13 cellular contexts compared by ENCODE assay signal in the genomic region with DNA sequence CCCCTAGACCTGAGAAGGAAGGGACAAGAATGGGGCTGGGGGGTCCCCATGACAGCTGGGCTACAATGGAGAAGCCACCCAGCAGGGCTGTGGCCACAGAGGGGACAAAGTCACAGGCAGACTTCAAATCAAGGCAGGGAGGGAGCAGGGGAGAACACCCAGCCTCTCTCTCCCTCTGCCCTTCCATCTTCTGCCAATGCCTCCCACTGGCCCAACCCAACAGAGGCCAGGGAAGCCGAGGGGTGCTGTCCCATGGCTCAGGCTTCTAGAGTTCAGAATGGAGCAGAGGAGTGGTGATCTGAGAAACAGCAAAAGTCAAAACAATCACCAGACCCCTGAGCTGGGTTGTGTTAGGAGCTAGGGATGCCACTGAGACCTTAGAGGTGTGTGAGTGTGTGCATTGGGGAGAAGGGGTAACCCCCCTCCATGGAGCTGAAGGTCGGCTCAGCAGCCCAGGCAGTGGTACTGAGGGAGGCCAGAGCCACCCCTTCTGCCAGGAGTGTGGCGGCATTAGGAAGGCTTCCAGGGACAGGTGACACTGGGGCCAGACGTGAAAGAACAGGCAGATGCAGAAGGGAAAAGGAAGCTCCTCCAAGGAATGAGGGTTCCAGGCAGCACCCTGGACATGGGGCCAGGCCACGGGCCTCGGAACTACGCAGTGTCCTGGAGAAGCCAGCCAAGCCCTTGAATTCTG. TPM values are rescaled to one million over a fixed set of nuclear protein-coding genes. Genes with fewer than 3 reads are reported as not detected.
A peak's percentile ranks its signal among the peaks of the same experiment; 100 is the strongest.
DNase-seq lines count a peak whose midpoint lies in the region; ATAC-seq and TF ChIP-seq lines count a peak whose summit lies in the region.
"Had no signal": no experiment of that assay in that cellular context is flagged by ENCODE, and none has a peak within 500 bp of the region (broad histone marks: within the 10 kb centered on the region; RNA-seq: fewer than 3 reads in every experiment).

No MANE protein-coding gene starts in this region.

- H3K4me1 ChIP-seq in HEK293 (ENCODE audit: control insufficient read depth, insufficient read depth, low read length) = peaks cover 27% of the 10 kb centered on the region
- H3K4me1 ChIP-seq: A549 had no signal

- no peaks in the 10 kb centered on the region for H3K9me3 Mint-ChIP-seq in chondrocyte (ENCODE audit: low read depth)
- no peaks in the 10 kb centered on the region for H3K9me3 Mint-ChIP-seq in stimulated activated effector memory CD8-positive, alpha-beta T cell treated with anti-CD3 and anti-CD28 coated beads, Interleukin-12 subunit alpha, Interleukin-12 subunit beta, amount 100 ng/mL, for 72 hours
- H3K9me3 Mint-ChIP-seq in WTC11 = no peaks in the 10 kb centered on the region
- H3K9me3 Mint-ChIP-seq: CD4-positive, CD25-positive, alpha-beta regulatory T cell had no signal

- ATAC-seq in left ventricle myocardium superior = peak; percentile 13
- peak; percentile 14 for ATAC-seq in stimulated activated effector memory CD8-positive, alpha-beta T cell treated with anti-CD3 and anti-CD28 coated beads, Interleukin-12 subunit alpha, Interleukin-12 subunit beta, amount 100 ng/mL, for 72 hours
- no peak for ATAC-seq in WTC11
- no peak for ATAC-seq in HG03460 (IDR thresholded peaks at IDR 0.05; ENCODE audit: unreplicated experiment)
- ATAC-seq: A549 had no signal

- POLR2A ChIA-PET in HEK293 (lab: Yijun Ruan, JAX) = no interaction called here
- POLR2A ChIA-PET in WTC11 (lab: Charles Lee) = no interaction called here

- H3K27me3 Mint-ChIP-seq in chondrocyte (ENCODE audit: low read depth) = peaks cover 62% of the 10 kb centered on the region
- no peaks in the 10 kb centered on the region for H3K27me3 Mint-ChIP-seq in WTC11 (ENCODE audit: low read depth)

- no peak overlapping the region for H3K4me3 ChIP-seq in HEK293 (ENCODE audit: low read depth, low read length)
- H3K4me3 ChIP-seq: A549, GM23248 had no signal

- H3K27ac Mint-ChIP-seq in chondrocyte (ENCODE audit: unreplicated experiment) (no peak overlapping the region), WTC11 (no peak overlapping the region; the same call in 1 of the 2 replicates)
- no peak overlapping the region for H3K27ac Mint-ChIP-seq in stimulated activated effector memory CD8-positive, alpha-beta T cell treated with anti-CD3 and anti-CD28 coated beads, Interleukin-12 subunit alpha, Interleukin-12 subunit beta, amount 100 ng/mL, for 72 hours
- H3K27ac Mint-ChIP-seq: IgD-negative memory B cell had no signal

- CTCF ChIA-PET in HEK293 (lab: Yijun Ruan, JAX) = interaction anchor here (0.6 to 2.3 kb wide), 4 partner anchors 31 to 805 kb away, joined by 3 to 7 read pairs (median 3); no protein-coding TSS in a partner anchor
- CTCF ChIA-PET in WTC11 (lab: Charles Lee) = interaction anchor here (1.1 to 2.7 kb wide), 4 partner anchors 31 to 242 kb away, joined by 4 to 11 read pairs (median 4); no protein-coding TSS in a partner anchor

- DNase-seq in left ventricle myocardium superior (no peak), cardiac septum (ENCODE audit: low spot score) (no peak), chondrocyte (ENCODE audit: low spot score) (peak; percentile 40), WTC11 (ENCODE audit: low spot score) (no peak)
- DNase-seq in stimulated activated effector memory CD8-positive, alpha-beta T cell treated with anti-CD3 and anti-CD28 coated beads, Interleukin-12 subunit alpha, Interleukin-12 subunit beta, amount 100 ng/mL, for 72 hours (ENCODE audit: low spot score in 2 of 2) = no peak
- DNase-seq: CD4-positive, CD25-positive, alpha-beta regulatory T cell; EL; GM23248 had no signal

- TF ChIP-seq CTCF in HEK293 (tag by site-specific recombination; IDR thresholded peaks at IDR 0.05) (no peak), chondrocyte (IDR thresholded peaks at IDR 0.05) (no peak), WTC11 (IDR thresholded peaks at IDR 0.05) (no peak)

- no peaks in the 10 kb centered on the region for H3K36me3 ChIP-seq in HEK293 (ENCODE audit: control insufficient read depth in 2 of 2, insufficient read depth in 1 of 2, low read length in 2 of 2)

- H3K4me1 Mint-ChIP-seq in chondrocyte (ENCODE audit: low read depth) = no peaks in the 10 kb centered on the region
- no peaks in the 10 kb centered on the region for H3K4me1 Mint-ChIP-seq in stimulated activated effector memory CD8-positive, alpha-beta T cell treated with anti-CD3 and anti-CD28 coated beads, Interleukin-12 subunit alpha, Interleukin-12 subunit beta, amount 100 ng/mL, for 72 hours
- H3K4me1 Mint-ChIP-seq in WTC11 = no peaks in the 10 kb centered on the region
- H3K4me1 Mint-ChIP-seq: CD4-positive, CD25-positive, alpha-beta regulatory T cell; IgD-negative memory B cell had no signal

- no peak overlapping the region for H3K4me3 Mint-ChIP-seq in chondrocyte (ENCODE audit: unreplicated experiment)
- no peak overlapping the region for H3K4me3 Mint-ChIP-seq in stimulated activated effector memory CD8-positive, alpha-beta T cell treated with anti-CD3 and anti-CD28 coated beads, Interleukin-12 subunit alpha, Interleukin-12 subunit beta, amount 100 ng/mL, for 72 hours
- no peak overlapping the region for H3K4me3 Mint-ChIP-seq in WTC11
- H3K4me3 Mint-ChIP-seq: CD4-positive, CD25-positive, alpha-beta regulatory T cell; IgD-negative memory B cell had no signal

- H3K36me3 Mint-ChIP-seq in chondrocyte (ENCODE audit: low read depth) (no peaks in the 10 kb centered on the region), WTC11 (no peaks in the 10 kb centered on the region)
- no peaks in the 10 kb centered on the region for H3K36me3 Mint-ChIP-seq in stimulated activated effector memory CD8-positive, alpha-beta T cell treated with anti-CD3 and anti-CD28 coated beads, Interleukin-12 subunit alpha, Interleukin-12 subunit beta, amount 100 ng/mL, for 72 hours
- H3K36me3 Mint-ChIP-seq: CD4-positive, CD25-positive, alpha-beta regulatory T cell had no signal

- intact Hi-C loops in left ventricle myocardium superior (cut with micrococcal nuclease) (no loop called here), cardiac septum (cut with DNase I) (no loop called here)

- H3K9me3 ChIP-seq in HEK293 (ENCODE audit: control insufficient read depth, insufficient read depth, low read depth, low read length) = no peaks in the 10 kb centered on the region
- H3K9me3 ChIP-seq: A549 had no signal

- peak overlapping the region; percentile 66; the same call in 1 of the 2 replicates for H3K27ac ChIP-seq in HEK293 (ENCODE audit: extremely low read depth, low read depth, low read length)
- H3K27ac ChIP-seq: A549, GM23248 had no signal

TF ChIP-seq in HEK293, 187 proteins besides CTCF, POLR2A, EP300 and RAD21 (continues in another document):
- peak; percentile 91 for TF ChIP-seq PRDM10 (tag by site-specific recombination; IDR thresholded peaks at IDR 0.05)

TF ChIP-seq in WTC11, 78 proteins besides CTCF, POLR2A, EP300 and RAD21:
- TF ChIP-seq, protein P1, sequence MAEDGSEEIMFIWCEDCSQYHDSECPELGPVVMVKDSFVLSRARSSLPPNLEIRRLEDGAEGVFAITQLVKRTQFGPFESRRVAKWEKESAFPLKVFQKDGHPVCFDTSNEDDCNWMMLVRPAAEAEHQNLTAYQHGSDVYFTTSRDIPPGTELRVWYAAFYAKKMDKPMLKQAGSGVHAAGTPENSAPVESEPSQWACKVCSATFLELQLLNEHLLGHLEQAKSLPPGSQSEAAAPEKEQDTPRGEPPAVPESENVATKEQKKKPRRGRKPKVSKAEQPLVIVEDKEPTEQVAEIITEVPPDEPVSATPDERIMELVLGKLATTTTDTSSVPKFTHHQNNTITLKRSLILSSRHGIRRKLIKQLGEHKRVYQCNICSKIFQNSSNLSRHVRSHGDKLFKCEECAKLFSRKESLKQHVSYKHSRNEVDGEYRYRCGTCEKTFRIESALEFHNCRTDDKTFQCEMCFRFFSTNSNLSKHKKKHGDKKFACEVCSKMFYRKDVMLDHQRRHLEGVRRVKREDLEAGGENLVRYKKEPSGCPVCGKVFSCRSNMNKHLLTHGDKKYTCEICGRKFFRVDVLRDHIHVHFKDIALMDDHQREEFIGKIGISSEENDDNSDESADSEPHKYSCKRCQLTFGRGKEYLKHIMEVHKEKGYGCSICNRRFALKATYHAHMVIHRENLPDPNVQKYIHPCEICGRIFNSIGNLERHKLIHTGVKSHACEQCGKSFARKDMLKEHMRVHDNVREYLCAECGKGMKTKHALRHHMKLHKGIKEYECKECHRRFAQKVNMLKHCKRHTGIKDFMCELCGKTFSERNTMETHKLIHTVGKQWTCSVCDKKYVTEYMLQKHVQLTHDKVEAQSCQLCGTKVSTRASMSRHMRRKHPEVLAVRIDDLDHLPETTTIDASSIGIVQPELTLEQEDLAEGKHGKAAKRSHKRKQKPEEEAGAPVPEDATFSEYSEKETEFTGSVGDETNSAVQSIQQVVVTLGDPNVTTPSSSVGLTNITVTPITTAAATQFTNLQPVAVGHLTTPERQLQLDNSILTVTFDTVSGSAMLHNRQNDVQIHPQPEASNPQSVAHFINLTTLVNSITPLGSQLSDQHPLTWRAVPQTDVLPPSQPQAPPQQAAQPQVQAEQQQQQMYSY (CRISPR knock-in tag; IDR thresholded peaks at IDR 0.05) = no peak
- TF ChIP-seq ZNF219 (CRISPR knock-in tag; IDR thresholded peaks at IDR 0.05; ENCODE audit: borderline replicate concordance) (no peak), ZNF232 (CRISPR knock-in tag; IDR thresholded peaks at IDR 0.05) (no peak)
TF ChIP-seq in WTC11: peak in this region for 0.

RNA-seq across cellular contexts. Expression of gene GLP1R, which starts 12.0 kb away (rescaled TPM):
- total RNA-seq in left ventricle myocardium superior = 11.6 TPM
- total RNA-seq in cardiac septum = 0.08 TPM
- total RNA-seq in chondrocyte = not detected in 3 replicates
- total RNA-seq in WTC11 (2021) = 1.8 to 2.2 TPM (median 2.1 TPM) in 3 replicates
- total RNA-seq: CD4-positive, CD25-positive, alpha-beta regulatory T cell; GM23248; HT1080 had no signal

RNA-seq across cellular contexts. Expression of gene SAYSD1, which starts 54.4 kb away (rescaled TPM):
- 12.0 TPM for total RNA-seq in left ventricle myocardium superior
- 6.7 TPM for total RNA-seq in cardiac septum
- total RNA-seq in chondrocyte = 12.3 to 13.9 TPM (median 13.6 TPM) in 3 replicates
- total RNA-seq in WTC11 (2021) = 6.9 to 7.7 TPM (median 7.4 TPM) in 3 replicates

Comparison
In these comparisons a context has a peak if more than half of its experiments do, and no peak if none do; other contexts are left out.
1. ATAC-seq: peak in left ventricle myocardium superior (single experiment) and stimulated activated effector memory CD8-positive, alpha-beta T cell treated with anti-CD3 and anti-CD28 coated beads, Interleukin-12 subunit alpha, Interleukin-12 subunit beta, amount 100 ng/mL, for 72 hours (single experiment); none in WTC11 (single experiment) and HG03460 (single experiment).